ENCODE assay signal across 10 cellular contexts in the genomic region with DNA sequence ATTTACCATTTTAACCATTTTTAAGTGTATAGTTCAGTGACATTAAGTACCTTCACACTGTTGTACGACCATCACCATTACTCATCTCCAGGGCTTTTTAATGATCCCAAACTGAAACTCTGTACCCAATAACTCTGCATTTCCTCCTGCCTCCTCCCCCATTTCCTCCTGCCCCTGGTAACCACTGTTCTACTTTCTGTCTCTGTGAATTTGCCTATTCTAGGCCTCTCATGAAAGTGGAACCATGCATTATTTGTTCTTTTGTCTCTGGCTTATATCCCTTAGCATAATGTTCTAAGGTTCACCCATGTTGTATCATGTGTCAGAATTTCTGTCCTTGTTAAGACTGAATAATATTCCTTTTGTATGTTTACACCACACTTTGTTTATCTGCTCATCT.
DNase-seq lines count a peak whose midpoint lies in the region; ATAC-seq and TF ChIP-seq lines count a peak whose summit lies in the region.
"Had no signal": no experiment of that assay in that cellular context is flagged by ENCODE, and none has a peak within 500 bp of the region (broad histone marks: within the 10 kb centered on the region; RNA-seq: fewer than 3 reads in every experiment).

No MANE protein-coding gene starts in this region.

- H3K4me3 ChIP-seq in GM08714 (ENCODE audit: low read length) (peak overlapping the region; percentile 31; the same call in 1 of the 2 replicates), MM.1S (ENCODE audit: low read length) (no peak overlapping the region), prostate gland (no peak overlapping the region), foreskin fibroblast (ENCODE audit: low read depth in 1 of 2, low read length in 2 of 2) (no peak overlapping the region)
- H3K4me3 ChIP-seq: HAP-1 had no signal

- peak overlapping the region; percentile 24 for H2AFZ ChIP-seq in MM.1S (ENCODE audit: low read length)

- DNase-seq in MM.1S (peak; percentile 88), SW480 (ENCODE audit: low spot score) (no peak), prostate gland (ENCODE audit: low spot score) (no peak), foreskin fibroblast (no peak), GM20000 (ENCODE audit: low spot score) (no peak)
- DNase-seq: NCI-H1105 treated with DMSO at 0.1 percent for 48 hours had no signal

- H3K79me2 ChIP-seq in MM.1S (ENCODE audit: low read length), result no peaks in the 10 kb centered on the region

- H3K36me3 ChIP-seq in MM.1S (replicated peaks; ENCODE audit: insufficient read depth, low read length) (no peaks in the 10 kb centered on the region), prostate gland (no peaks in the 10 kb centered on the region)
- H3K36me3 ChIP-seq: HAP-1 had no signal

- H3F3A ChIP-seq in MM.1S (ENCODE audit: insufficient read depth, low read length), result peaks cover 8% of the 10 kb centered on the region

- TF ChIP-seq POLR2A in prostate gland (IDR thresholded peaks at IDR 0.05), result no peak

- no peak overlapping the region for H3K9ac ChIP-seq in MM.1S (ENCODE audit: low read length)

- intact Hi-C loops in prostate gland (cut with DNase I), result no loop called here

- H3K4me2 ChIP-seq in MM.1S (ENCODE audit: low read depth, low read length), result peak overlapping the region; percentile 51

- no peaks in the 10 kb centered on the region for H4K20me1 ChIP-seq in MM.1S (ENCODE audit: insufficient read depth, low read length)

- ATAC-seq in GM19372 (IDR thresholded peaks at IDR 0.05; ENCODE audit: low read depth, unreplicated experiment) (peak; percentile 76), HG02884 (IDR thresholded peaks at IDR 0.05; ENCODE audit: unreplicated experiment) (peak; percentile 88)

- 89% methylated on average over 1 of the region's 1 CpG for WGBS in prostate gland

- no peaks in the 10 kb centered on the region for H3K27me3 ChIP-seq in MM.1S (replicated peaks; ENCODE audit: insufficient read depth, low read length)
- no peaks in the 10 kb centered on the region for H3K27me3 ChIP-seq in prostate gland (replicated peaks; ENCODE audit: insufficient read depth)

- H3K9me2 ChIP-seq in MM.1S (replicated peaks; ENCODE audit: insufficient read depth, low read length), result no peaks in the 10 kb centered on the region

- TF ChIP-seq CTCF in MM.1S (IDR thresholded peaks at IDR 0.05; ENCODE audit: low read length), result no peak
- TF ChIP-seq CTCF in prostate gland (IDR thresholded peaks at IDR 0.05), result no peak
- no peak for TF ChIP-seq CTCF in foreskin fibroblast (IDR thresholded peaks at IDR 0.05; ENCODE audit: low read depth, low read length)
- no peak for TF ChIP-seq CTCF in GM20000 (IDR thresholded peaks at IDR 0.05; ENCODE audit: extremely low read depth, missing control alignments)

- H3K27ac ChIP-seq in MM.1S (ENCODE audit: low read length), result peak overlapping the region; percentile 39; the same call in 1 of the 2 replicates
- H3K27ac ChIP-seq in prostate gland, result no peak overlapping the region

- H3K4me1 ChIP-seq in MM.1S (ENCODE audit: low read length) (peaks cover 23% of the 10 kb centered on the region), prostate gland (replicated peaks) (no peaks in the 10 kb centered on the region)

- no peaks in the 10 kb centered on the region for H3K9me3 ChIP-seq in MM.1S (replicated peaks; ENCODE audit: insufficient read depth, low read length)
- no peaks in the 10 kb centered on the region for H3K9me3 ChIP-seq in prostate gland
- H3K9me3 ChIP-seq: HAP-1 had no signal
